11 cellular contexts compared by ENCODE assay signal in the genomic region with DNA sequence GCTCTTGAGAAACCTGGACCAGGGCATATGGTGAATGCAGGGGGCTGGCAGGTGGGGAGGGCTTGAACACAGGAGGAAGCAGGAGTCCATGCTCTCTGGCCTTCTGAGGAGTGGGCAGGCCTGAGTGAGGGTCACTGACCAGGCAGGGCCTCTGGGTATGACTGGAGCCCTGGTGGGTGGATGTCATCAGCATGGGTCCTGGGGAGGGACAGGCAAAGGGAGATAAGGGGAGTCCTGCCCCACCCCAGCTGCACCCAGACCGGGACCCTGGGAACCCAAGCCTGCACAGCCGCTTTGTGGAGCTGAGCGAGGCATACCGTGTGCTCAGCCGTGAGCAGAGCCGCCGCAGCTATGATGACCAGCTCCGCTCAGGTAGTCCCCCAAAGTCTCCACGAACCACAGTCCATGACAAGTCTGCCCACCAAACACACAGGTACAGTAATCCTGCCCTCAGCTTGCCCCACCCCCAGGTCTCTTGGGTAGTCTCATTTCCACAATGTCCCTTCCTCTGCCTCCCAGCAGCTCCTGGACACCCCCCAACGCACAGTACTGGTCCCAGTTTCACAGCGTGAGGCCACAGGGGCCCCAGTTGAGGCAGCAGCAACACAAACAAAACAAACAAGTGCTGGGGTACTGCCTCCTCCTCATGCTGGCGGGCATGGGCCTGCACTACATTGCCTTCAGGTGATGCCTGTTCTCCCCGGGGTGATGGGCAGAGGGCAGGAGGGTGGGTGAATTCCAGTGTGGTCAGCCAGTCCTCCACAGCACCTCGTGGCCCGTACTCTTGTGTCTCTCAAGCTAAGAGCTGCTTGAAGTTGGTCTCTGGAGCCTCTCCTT. TPM values are rescaled to one million over a fixed set of nuclear protein-coding genes. Genes with fewer than 3 reads are reported as not detected.
DNase-seq lines count a peak whose midpoint lies in the region; ATAC-seq, FAIRE-seq and TF ChIP-seq lines count a peak whose summit lies in the region.
"Had no signal": no experiment of that assay in that cellular context is flagged by ENCODE, and none has a peak within 500 bp of the region (broad histone marks: within the 10 kb centered on the region; RNA-seq: fewer than 3 reads in every experiment).

No MANE protein-coding gene starts in this region.

- no peak overlapping the region for H3K4me3 ChIP-seq in kidney (ENCODE audit: low read length in 2 of 2)
- H3K4me3 ChIP-seq: lung, skin epidermis had no signal

- H3K27me3 Mint-ChIP-seq in CD4-positive, alpha-beta T cell, result no peaks in the 10 kb centered on the region
- H3K27me3 Mint-ChIP-seq in T-cell, result no peaks in the 10 kb centered on the region

- peak overlapping the region; percentile 95 for H3K4me3 Mint-ChIP-seq in CD4-positive, alpha-beta T cell
- H3K4me3 Mint-ChIP-seq in T-cell, result peak overlapping the region; percentile 57 to 92 (median 88)

- H3K27ac Mint-ChIP-seq in CD4-positive, alpha-beta T cell, result peak overlapping the region; percentile 94
- H3K27ac Mint-ChIP-seq in T-cell, result peak overlapping the region; percentile 59 to 88

- H3K4me1 Mint-ChIP-seq in CD4-positive, alpha-beta T cell (ENCODE audit: low read depth), result peaks cover 53% of the 10 kb centered on the region
- H3K4me1 Mint-ChIP-seq in T-cell, result peaks cover 50 to 61% (median 53%) of the 10 kb centered on the region in 3 donors

- DNase-seq in CD4-positive, alpha-beta T cell, result peak in 1 of 10 experiments; percentile 4
- DNase-seq in T-cell (no peak), kidney (peak; percentile 73), CD1c-positive myeloid dendritic cell (ENCODE audit: extremely low spot score) (no peak), iPS-NIHi11 (ENCODE audit: low spot score) (no peak)
- DNase-seq: activated CD4-positive, CD25-positive, alpha-beta regulatory T cell treated with anti-CD3 and anti-CD28 coated beads, Interleukin-2, amount 50 U/mL, for 72 hours; KBM-7; stimulated activated naive CD4-positive, alpha-beta T cell had no signal

- no peak overlapping the region for H3K9ac ChIP-seq in kidney (ENCODE audit: low read length in 2 of 2)

- H3K36me3 Mint-ChIP-seq in CD4-positive, alpha-beta T cell (ENCODE audit: low read depth), result peaks cover 10% of the 10 kb centered on the region
- H3K36me3 Mint-ChIP-seq in T-cell, result no peaks in the 10 kb centered on the region

- FAIRE-seq in kidney (lab: Jason Lieb, UNC), result no peak

- no peak overlapping the region for H3K27ac ChIP-seq in CD4-positive, alpha-beta T cell (ENCODE audit: low read depth, low read length)
- H3K27ac ChIP-seq in kidney (ENCODE audit: low read depth in 2 of 2, low read length in 2 of 2), result peak overlapping the region in 1 of 2 donors; percentile 22

- CTCF ChIA-PET in CD4-positive, alpha-beta T cell (lab: Charles Lee), result interaction anchor here (0.7 to 1.2 kb wide), 5 partner anchors 8 to 72 kb away, joined by 3 to 5 read pairs (median 3); a partner anchor contains a TSS
- CTCF ChIA-PET in T-cell (lab: Charles Lee), result interaction anchor here in 1 of 2 donors (1.2 kb wide), 1 partner anchor 85 kb away, joined by 3 read pairs; a partner anchor contains a TSS

- H3K27me3 ChIP-seq in CD4-positive, alpha-beta T cell (ENCODE audit: control insufficient read depth, insufficient read depth, low read length), result no peaks in the 10 kb centered on the region

- no peak for ATAC-seq in CD4-positive, alpha-beta T cell (ENCODE audit: poor library complexity)
- ATAC-seq in T-cell (replicated peaks in 1 of 4) (no peak), GM18907 (IDR thresholded peaks at IDR 0.05; ENCODE audit: unreplicated experiment) (no peak)

- no peaks in the 10 kb centered on the region for H3K36me3 ChIP-seq in kidney (ENCODE audit: control insufficient read depth in 1 of 2, insufficient read depth in 2 of 2, low read length in 2 of 2)

- H3K9me3 ChIP-seq in CD4-positive, alpha-beta T cell (ENCODE audit: control insufficient read depth, low read length), result no peaks in the 10 kb centered on the region
- no peaks in the 10 kb centered on the region for H3K9me3 ChIP-seq in kidney (ENCODE audit: control insufficient read depth in 1 of 2, low read length in 2 of 2)

- POLR2A ChIA-PET in CD4-positive, alpha-beta T cell (lab: Charles Lee), result interaction anchor here (0.8 to 4.6 kb wide), 10 partner anchors 9 to 1265 kb away, joined by 3 to 31 read pairs (median 4); a partner anchor contains a TSS
- POLR2A ChIA-PET in T-cell (lab: Charles Lee), result no interaction called here

- peaks cover 26 to 32% of the 10 kb centered on the region in 2 donors for H3K4me1 ChIP-seq in kidney (ENCODE audit: control insufficient read depth in 1 of 2, insufficient read depth in 1 of 2, low read depth in 1 of 2, low read length in 2 of 2)

- H3K9me3 Mint-ChIP-seq in CD4-positive, alpha-beta T cell, result no peaks in the 10 kb centered on the region
- H3K9me3 Mint-ChIP-seq in T-cell, result no peaks in the 10 kb centered on the region

- intact Hi-C loops in CD4-positive, alpha-beta T cell (cut with DNase I, micrococcal nuclease), result loop anchor here in 1 of 2 experiments (5.0 kb wide), 2 partner anchors 40 to 45 kb away; a partner anchor contains a TSS
- intact Hi-C loops in kidney (cut with DNase I), result no loop called here

- no peak for TF ChIP-seq CTCF in CD4-positive, alpha-beta T cell (IDR thresholded peaks at IDR 0.05)
- TF ChIP-seq CTCF in kidney (IDR thresholded peaks at IDR 0.05; ENCODE audit: borderline replicate concordance, extremely low read depth, insufficient read depth), result no peak

RNA-seq across cellular contexts. Expression of a gene that starts 2.0 kb away (rescaled TPM):
- 10 to 100 TPM; 39.7 to 48.7 TPM for total RNA-seq in CD4-positive, alpha-beta T cell
- total RNA-seq in T-cell (10 to 100 TPM; 47.9 to 80.7 (median 76.0) TPM), kidney (77.6 TPM)
- polyA plus RNA-seq in kidney (ENCODE audit: insufficient read depth, low read depth, low replicate concordance), result 157 TPM

RNA-seq across cellular contexts. Expression of a gene that starts 2.1 kb away (rescaled TPM):
- 10 to 100 TPM; 35.9 to 37.9 TPM for total RNA-seq in CD4-positive, alpha-beta T cell
- total RNA-seq in T-cell (10 to 100 TPM; 46.2 to 64.7 (median 51.4) TPM), kidney (31.1 TPM)
- 102 TPM for polyA plus RNA-seq in kidney (ENCODE audit: insufficient read depth, low read depth, low replicate concordance)

RNA-seq across cellular contexts. Expression of a gene that starts 6.3 kb away (rescaled TPM):
- 10 to 100 TPM; 26.8 to 26.9 TPM for total RNA-seq in CD4-positive, alpha-beta T cell
- 100 to 1,000 TPM in 1 of 5 donors, 10 to 100 TPM in 4; 49.7 to 108 (median 97.5) TPM for total RNA-seq in T-cell
- 64.5 TPM for total RNA-seq in kidney
- 150 TPM for polyA plus RNA-seq in kidney (ENCODE audit: insufficient read depth, low read depth, low replicate concordance)

RNA-seq across cellular contexts. Expression of a gene that starts 6.4 kb away (rescaled TPM):
- total RNA-seq in CD4-positive, alpha-beta T cell, result 10 to 100 TPM; 11.3 to 11.5 TPM
- total RNA-seq in T-cell, result 10 to 100 TPM; 16.1 to 48.3 (median 40.2) TPM
- 39.2 TPM for total RNA-seq in kidney
- 103 TPM for polyA plus RNA-seq in kidney (ENCODE audit: insufficient read depth, low read depth, low replicate concordance)

RNA-seq across cellular contexts. Expression of a gene that starts 8.5 kb away (rescaled TPM):
- 10 to 100 TPM; 11.2 to 14.6 TPM for total RNA-seq in CD4-positive, alpha-beta T cell
- total RNA-seq in T-cell (10 to 100 TPM; 17.9 to 53.0 (median 42.9) TPM), kidney (76.0 TPM)
- polyA plus RNA-seq in kidney (ENCODE audit: insufficient read depth, low read depth, low replicate concordance), result 411 TPM
